In the genomic region with DNA sequence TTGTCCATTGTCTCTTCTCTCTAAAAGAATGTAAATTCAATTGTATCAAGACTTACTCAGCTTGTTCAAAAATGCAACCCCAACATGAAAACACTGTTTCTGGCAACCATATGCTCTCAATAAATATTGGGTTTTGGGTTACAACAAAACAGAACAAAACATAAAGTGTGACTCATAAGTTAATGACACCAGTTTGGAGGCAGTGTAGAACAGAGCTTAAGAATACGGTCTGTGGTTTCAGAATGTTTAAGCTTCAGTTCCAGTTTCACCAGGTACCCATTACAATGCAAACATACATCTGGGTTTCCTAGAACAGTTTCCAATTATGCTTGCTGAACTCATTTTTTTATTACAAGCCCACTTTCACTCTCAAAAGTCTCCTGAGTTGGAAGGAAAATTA, we compare ENCODE assay signal across 12 cellular contexts.
DNase-seq lines count a peak whose midpoint lies in the region; ATAC-seq, FAIRE-seq and TF ChIP-seq lines count a peak whose summit lies in the region.
"Had no signal": no experiment of that assay in that cellular context is flagged by ENCODE, and none has a peak within 500 bp of the region (broad histone marks: within the 10 kb centered on the region; RNA-seq: fewer than 3 reads in every experiment).

No MANE protein-coding gene starts in this region.

- H3K9me3 ChIP-seq in tibial artery, result no peaks in the 10 kb centered on the region
- H3K9me3 ChIP-seq: neutrophil, SJSA1 had no signal

- no peak for FAIRE-seq in bronchial epithelial cell (lab: Jason Lieb, UNC)

- H3K27me3 Mint-ChIP-seq in stimulated activated memory B cell treated with anti-CD40 and anti-IgM and Interleukin-4, amounts not matched to agents 10 μg/mL and 1 μg/mL and 100 μg/mL, for 72 hours, result no peaks in the 10 kb centered on the region

- H3K27ac ChIP-seq in tibial artery, result no peak overlapping the region
- H3K27ac ChIP-seq: neutrophil, SJSA1 had no signal

- H3K4me3 ChIP-seq in bronchial epithelial cell (ENCODE audit: low read depth, low read length), result no peak overlapping the region
- no peak overlapping the region for H3K4me3 ChIP-seq in tibial artery
- H3K4me3 ChIP-seq: SJSA1 had no signal

- no peaks in the 10 kb centered on the region for H3K4me1 ChIP-seq in tibial artery
- H3K4me1 ChIP-seq: SJSA1 had no signal

- no peaks in the 10 kb centered on the region for H3K36me3 Mint-ChIP-seq in stimulated activated memory B cell treated with anti-CD40 and anti-IgM and Interleukin-4, amounts not matched to agents 10 μg/mL and 1 μg/mL and 100 μg/mL, for 72 hours

- H3K36me3 ChIP-seq in bronchial epithelial cell (ENCODE audit: control insufficient read depth, insufficient read depth, low read length), result no peaks in the 10 kb centered on the region
- H3K36me3 ChIP-seq in tibial artery, result no peaks in the 10 kb centered on the region
- H3K36me3 ChIP-seq: neutrophil, SJSA1 had no signal

- H3K27ac Mint-ChIP-seq in stimulated activated memory B cell treated with anti-CD40 and anti-IgM and Interleukin-4, amounts not matched to agents 10 μg/mL and 1 μg/mL and 100 μg/mL, for 72 hours, result no peak overlapping the region
- H3K27ac Mint-ChIP-seq: activated T-cell treated with anti-CD3 and anti-CD28 coated beads, Interleukin-2, amount 50 U/mL, for 72 hours had no signal

- H3K27me3 ChIP-seq in bronchial epithelial cell (ENCODE audit: control insufficient read depth, insufficient read depth, low read length), result no peaks in the 10 kb centered on the region
- H3K27me3 ChIP-seq in tibial artery, result no peaks in the 10 kb centered on the region
- H3K27me3 ChIP-seq: neutrophil, SJSA1 had no signal

- no peaks in the 10 kb centered on the region for H3K4me1 Mint-ChIP-seq in stimulated activated memory B cell treated with anti-CD40 and anti-IgM and Interleukin-4, amounts not matched to agents 10 μg/mL and 1 μg/mL and 100 μg/mL, for 72 hours

- no peak overlapping the region for H3K4me3 Mint-ChIP-seq in stimulated activated memory B cell treated with anti-CD40 and anti-IgM and Interleukin-4, amounts not matched to agents 10 μg/mL and 1 μg/mL and 100 μg/mL, for 72 hours
- H3K4me3 Mint-ChIP-seq: activated T-cell treated with anti-CD3 and anti-CD28 coated beads, Interleukin-2, amount 50 U/mL, for 72 hours had no signal

- H3K9me3 Mint-ChIP-seq in stimulated activated memory B cell treated with anti-CD40 and anti-IgM and Interleukin-4, amounts not matched to agents 10 μg/mL and 1 μg/mL and 100 μg/mL, for 72 hours, result no peaks in the 10 kb centered on the region

- DNase-seq in bronchial epithelial cell (ENCODE audit: low read depth), result peak; percentile 2
- no peak for DNase-seq in tibial artery
- no peak for DNase-seq in activated T-cell treated with anti-CD3 and anti-CD28 coated beads, Interleukin-2, amount 50 U/mL, for 1 hour
- no peak for DNase-seq in NCI-H2227 (lab: John Stamatoyannopoulos, UW; ENCODE audit: unreplicated experiment)
- DNase-seq: activated T-cell treated with anti-CD3 and anti-CD28 coated beads, Interleukin-2, amount 50 U/mL, for 72 hours; foreskin melanocyte had no signal

- TF ChIP-seq CTCF in bronchial epithelial cell (IDR thresholded peaks at IDR 0.05; ENCODE audit: insufficient read depth, low read length, severe bottlenecking) (no peak), tibial artery (IDR thresholded peaks at IDR 0.05) (no peak)

- intact Hi-C loops in tibial artery (cut with DNase I; ENCODE audit: low total_unique reads), result no loop called here

- ATAC-seq in GM18498 (IDR thresholded peaks at IDR 0.05; ENCODE audit: unreplicated experiment) (peak; percentile 97), GM21825 (IDR thresholded peaks at IDR 0.05; ENCODE audit: unreplicated experiment) (peak; percentile 63), HG03565 (IDR thresholded peaks at IDR 0.05; ENCODE audit: unreplicated experiment) (peak; percentile 94)
- ATAC-seq in stimulated activated memory B cell treated with anti-CD40 and anti-IgM and Interleukin-4, amounts not matched to agents 10 μg/mL and 1 μg/mL and 100 μg/mL, for 72 hours, result no peak
- ATAC-seq: activated T-cell treated with anti-CD3 and anti-CD28 coated beads, Interleukin-2, amount 50 U/mL, for 72 hours had no signal
